Comparison of ENCODE assay signal across 25 cellular contexts in the genomic region with DNA sequence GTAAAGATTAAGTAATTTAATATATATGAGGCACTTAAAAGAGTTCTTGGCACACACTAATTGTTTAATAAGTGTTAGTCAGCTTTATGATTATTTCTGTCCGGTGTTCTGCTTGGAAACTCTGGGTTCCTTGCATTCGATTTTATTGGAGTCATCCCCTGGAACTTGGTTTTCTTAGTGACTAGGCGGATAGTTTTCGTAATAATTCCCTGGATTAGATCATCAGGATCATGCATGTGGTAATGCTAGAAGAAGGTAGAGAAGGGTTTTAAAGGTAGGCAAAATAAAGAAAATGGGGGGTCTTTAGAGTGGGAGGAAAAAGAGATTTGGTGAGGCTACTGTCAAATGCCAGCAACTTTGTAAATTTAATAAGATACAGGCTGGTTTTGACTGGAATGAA.
"Had no signal": no experiment of that assay in that cellular context is flagged by ENCODE, and none has a peak within 500 bp of the region (broad histone marks: within the 10 kb centered on the region; RNA-seq: fewer than 3 reads in every experiment).

No MANE protein-coding gene starts in this region.

- H3K9me3 ChIP-seq: pancreas, thoracic aorta, transverse colon had no signal

- FAIRE-seq: pancreas, small intestine had no signal

- H3K4me1 ChIP-seq: foreskin keratinocyte, neural progenitor cell, pancreas, transverse colon had no signal

- H3K27me3 Mint-ChIP-seq: natural killer cell treated with Interleukin-12 subunit alpha and Interleukin-12 subunit beta and Interleukin-15 and Interleukin-18, amount 100 ng/mL, for 72 hours; progenitor cell of endocrine pancreas; stimulated activated naive CD8-positive, alpha-beta T cell treated with anti-CD3 and anti-CD28 coated beads, Interleukin-15, amount 100 ng/mL, for 72 hours had no signal

- H3K9me3 Mint-ChIP-seq: neural progenitor cell had no signal

- H3K36me3 ChIP-seq: neural progenitor cell, pancreas, thoracic aorta, transverse colon had no signal

- DNase-seq: effector CD4-positive, alpha-beta T cell; foreskin keratinocyte; head of caudate nucleus; left colon; left ventricle myocardium superior; mesenchymal stem cell; midbrain; nucleus accumbens; pancreas; right cardiac atrium; small intestine; stimulated activated CD4-positive, alpha-beta T cell treated with anti-CD3 and anti-CD28 coated beads, Interleukin-12 subunit alpha, Interleukin-12 subunit beta, amount 100 ng/mL, for 4 hours; stimulated activated CD4-positive, alpha-beta T cell treated with anti-CD3 and anti-CD28 coated beads, Interleukin-4, amount 100 ng/mL, for 1 hour; stimulated activated CD8-positive, alpha-beta memory T cell treated with anti-CD3 and anti-CD28 coated beads, Interleukin-4, amount 100 ng/mL, for 48 hours; stimulated activated naive CD8-positive, alpha-beta T cell treated with anti-CD3 and anti-CD28 coated beads, Interleukin-15, amount 100 ng/mL, for 72 hours; substantia nigra; transverse colon had no signal

- H3K27ac ChIP-seq: coronary artery, foreskin keratinocyte, hepatocyte, neural progenitor cell, pancreas, thoracic aorta, transverse colon had no signal

- H3K36me3 Mint-ChIP-seq: natural killer cell treated with Interleukin-12 subunit alpha and Interleukin-12 subunit beta and Interleukin-15 and Interleukin-18, amount 100 ng/mL, for 72 hours; stimulated activated effector memory CD8-positive, alpha-beta T cell treated with anti-CD3 and anti-CD28 coated beads, Interleukin-12 subunit alpha, Interleukin-12 subunit beta, amount 100 ng/mL, for 72 hours had no signal

- H3K4me3 ChIP-seq: coronary artery, hepatocyte, lung, neural progenitor cell, pancreas, thoracic aorta, transverse colon had no signal

- H3K27ac Mint-ChIP-seq: natural killer cell treated with Interleukin-12 subunit alpha and Interleukin-12 subunit beta and Interleukin-15 and Interleukin-18, amount 100 ng/mL, for 72 hours; neural progenitor cell; progenitor cell of endocrine pancreas; stimulated activated effector memory CD8-positive, alpha-beta T cell treated with anti-CD3 and anti-CD28 coated beads, Interleukin-12 subunit alpha, Interleukin-12 subunit beta, amount 100 ng/mL, for 72 hours; stimulated activated naive CD8-positive, alpha-beta T cell treated with anti-CD3 and anti-CD28 coated beads, Interleukin-15, amount 100 ng/mL, for 72 hours had no signal

- H3K27me3 ChIP-seq: foreskin keratinocyte, hepatocyte, neural progenitor cell, pancreas, transverse colon had no signal

- H3K4me1 Mint-ChIP-seq: neural progenitor cell; stimulated activated effector memory CD8-positive, alpha-beta T cell treated with anti-CD3 and anti-CD28 coated beads, Interleukin-12 subunit alpha, Interleukin-12 subunit beta, amount 100 ng/mL, for 72 hours; stimulated activated naive CD8-positive, alpha-beta T cell treated with anti-CD3 and anti-CD28 coated beads, Interleukin-15, amount 100 ng/mL, for 72 hours had no signal

- H3K4me3 Mint-ChIP-seq: natural killer cell treated with Interleukin-12 subunit alpha and Interleukin-12 subunit beta and Interleukin-15 and Interleukin-18, amount 100 ng/mL, for 72 hours; neural progenitor cell; stimulated activated effector memory CD8-positive, alpha-beta T cell treated with anti-CD3 and anti-CD28 coated beads, Interleukin-12 subunit alpha, Interleukin-12 subunit beta, amount 100 ng/mL, for 72 hours; stimulated activated naive CD8-positive, alpha-beta T cell treated with anti-CD3 and anti-CD28 coated beads, Interleukin-15, amount 100 ng/mL, for 72 hours had no signal
